16 cellular contexts compared by ENCODE assay signal in the genomic region with DNA sequence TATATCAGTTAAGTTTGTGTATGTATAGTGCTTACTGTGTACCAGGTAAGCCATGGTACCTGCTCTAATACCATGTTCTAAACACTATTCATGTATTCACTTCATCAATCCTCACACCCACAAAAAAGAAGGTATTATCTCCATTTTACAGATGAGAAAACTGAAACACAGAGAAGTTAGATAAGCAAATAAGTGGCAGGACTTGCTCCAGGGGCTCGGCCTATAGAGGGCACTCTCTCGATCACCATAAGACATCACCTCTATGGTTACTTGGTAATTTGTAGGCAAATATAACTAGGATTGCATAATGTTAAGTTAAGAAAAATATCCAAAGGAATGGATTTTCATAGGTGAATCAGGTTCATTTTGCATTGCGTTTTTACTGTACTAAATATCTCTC.
DNase-seq lines count a peak whose midpoint lies in the region; ATAC-seq and TF ChIP-seq lines count a peak whose summit lies in the region.
"Had no signal": no experiment of that assay in that cellular context is flagged by ENCODE, and none has a peak within 500 bp of the region (broad histone marks: within the 10 kb centered on the region; RNA-seq: fewer than 3 reads in every experiment).

No MANE protein-coding gene starts in this region.

- H3K9me3 ChIP-seq in upper lobe of left lung (no peaks in the 10 kb centered on the region), vagina (no peaks in the 10 kb centered on the region)
- H3K9me3 ChIP-seq: prostate gland, suprapubic skin had no signal

- H3K4me3 ChIP-seq in GM06990 (replicated peaks; ENCODE audit: low read depth, low read length) (no peak overlapping the region), upper lobe of left lung (no peak overlapping the region), vagina (no peak overlapping the region)
- H3K4me3 ChIP-seq: prostate gland, suprapubic skin had no signal

- intact Hi-C loops in vagina (cut with DNase I) = no loop called here

- H3K27me3 ChIP-seq in GM06990 (replicated peaks; ENCODE audit: control insufficient read depth, insufficient read depth, low read length) = no peaks in the 10 kb centered on the region; the same call in 1 of the 2 replicates
- no peaks in the 10 kb centered on the region for H3K27me3 ChIP-seq in upper lobe of left lung
- no peaks in the 10 kb centered on the region for H3K27me3 ChIP-seq in vagina
- H3K27me3 ChIP-seq: suprapubic skin had no signal

- TF ChIP-seq POLR2A in erythroblast (IDR thresholded peaks at IDR 0.05; ENCODE audit: low read length) (no peak), upper lobe of left lung (IDR thresholded peaks at IDR 0.05) (no peak), vagina (IDR thresholded peaks at IDR 0.05) (no peak)

- H3K4me1 ChIP-seq in upper lobe of left lung (no peaks in the 10 kb centered on the region), vagina (no peaks in the 10 kb centered on the region)
- H3K4me1 ChIP-seq: prostate gland, suprapubic skin had no signal

- TF ChIP-seq EP300 in upper lobe of left lung (IDR thresholded peaks at IDR 0.05) = no peak

- DNase-seq in GM06990 (ENCODE audit: extremely low read depth, insufficient read length) (no peak), HCEC 1CT (peak; percentile 34), OCI-M1 (lab: John Stamatoyannopoulos, UW) (peak; percentile 18), erythroblast (lab: John Stamatoyannopoulos, UW) (peak; percentile 22 to 23), upper lobe of left lung (no peak), anterior cingulate cortex (lab: John Stamatoyannopoulos, UW) (no peak), SKM-1 treated with dmso at 0.1 percent for 144 hours (lab: John Stamatoyannopoulos, UW; ENCODE audit: unreplicated experiment) (no peak), vagina (ENCODE audit: extremely low spot score in 2 of 2) (no peak)
- DNase-seq: activated CD4-positive, alpha-beta T cell treated with anti-CD3 and anti-CD28 coated beads, Interleukin-2, amount 10 ng/mL, durations not matched to agents 7 days and 5 days; aorta; dermis blood vessel endothelial cell; NCI-H2029; NCI-H526; RPMI8226 had no signal

- ATAC-seq in upper lobe of left lung (ENCODE audit: low FRiP score in 2 of 2) = no peak

- TF ChIP-seq CTCF in GM06990 (IDR thresholded peaks at IDR 0.05; ENCODE audit: insufficient read depth, low read length, poor library complexity, severe bottlenecking) = peak; percentile 58
- TF ChIP-seq CTCF in upper lobe of left lung (IDR thresholded peaks at IDR 0.05) = no peak
- no peak for TF ChIP-seq CTCF in vagina (IDR thresholded peaks at IDR 0.05)

- H3K36me3 ChIP-seq in GM06990 (ENCODE audit: control insufficient read depth, insufficient read depth, low read length) = no peaks in the 10 kb centered on the region
- H3K36me3 ChIP-seq in upper lobe of left lung = no peaks in the 10 kb centered on the region
- H3K36me3 ChIP-seq in vagina = no peaks in the 10 kb centered on the region
- H3K36me3 ChIP-seq: prostate gland, suprapubic skin had no signal

- WGBS in upper lobe of left lung, 2 donors = 94 to 96% methylated on average over 3 of the region's 3 CpGs

- H3K27ac ChIP-seq in upper lobe of left lung (no peak overlapping the region), vagina (no peak overlapping the region)
- H3K27ac ChIP-seq: prostate gland, suprapubic skin had no signal

Comparison
In these comparisons a context has a peak if more than half of its experiments do, and no peak if none do; other contexts are left out.
1. DNase-seq: peak in HCEC 1CT (single experiment), OCI-M1 (single experiment) and erythroblast (2 of 2); none in GM06990 (single experiment), upper lobe of left lung (0 of 2), anterior cingulate cortex (0 of 58), SKM-1 treated with dmso at 0.1 percent for 144 hours (single experiment) and vagina (0 of 2).